ENCODE assay signal across 1 cellular context in the genomic region with DNA sequence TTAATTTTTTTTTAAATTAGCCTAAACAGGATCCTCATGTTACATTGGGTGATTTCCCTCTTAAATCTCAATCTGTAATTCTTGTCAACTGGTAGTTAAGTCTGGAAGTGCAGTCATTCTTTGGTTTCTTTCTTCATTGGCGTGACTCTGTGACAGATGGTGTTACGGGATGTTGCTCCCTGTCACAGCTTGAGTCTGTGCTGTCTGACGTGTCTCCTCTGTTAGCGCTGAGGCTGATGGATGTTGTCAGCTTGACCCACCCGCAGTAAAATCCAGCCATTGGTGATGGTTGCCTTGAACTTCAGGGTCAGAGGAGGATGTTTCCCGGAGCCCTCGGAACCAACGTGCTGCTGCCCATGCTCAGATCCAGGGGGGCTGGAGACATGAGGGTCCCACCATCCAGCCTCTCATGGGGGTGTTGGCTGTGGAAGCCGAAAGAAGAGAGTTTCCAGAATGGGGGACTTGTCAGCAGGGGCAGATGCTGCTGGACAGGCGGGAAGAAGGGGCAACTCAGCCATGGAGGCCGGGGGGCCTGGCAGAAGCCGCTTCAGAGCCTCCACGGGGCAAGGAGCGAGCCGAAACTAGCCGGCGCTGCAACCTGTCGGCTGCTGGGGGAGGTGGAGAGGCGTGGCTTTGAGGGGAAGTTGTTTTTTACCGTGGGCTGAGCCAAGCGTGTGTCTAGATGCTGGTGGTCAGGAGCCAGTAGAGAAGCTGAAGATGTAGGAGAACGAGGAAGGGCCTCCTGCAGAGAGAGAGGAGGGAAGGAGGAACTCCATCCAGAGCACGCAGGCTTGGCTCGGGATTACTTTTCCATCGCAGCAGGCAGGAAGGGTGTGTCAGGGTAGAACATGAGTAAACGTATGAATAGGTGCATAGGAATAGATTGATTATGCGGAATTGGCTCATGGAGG.
TF ChIP-seq lines count a peak whose summit lies in the region.

No MANE protein-coding gene starts in this region.

TF ChIP-seq in HepG2, 621 proteins besides CTCF, POLR2A, EP300 and RAD21:
- no peak for TF ChIP-seq FOXA1 (IDR thresholded peaks at IDR 0.05)
- no peak for TF ChIP-seq FOXA1 (CRISPR knock-in tag; IDR thresholded peaks at IDR 0.05)
- TF ChIP-seq ZFX (CRISPR knock-in tag; IDR thresholded peaks at IDR 0.05; ENCODE audit: low read depth), result no peak
- TF ChIP-seq, protein P1, sequence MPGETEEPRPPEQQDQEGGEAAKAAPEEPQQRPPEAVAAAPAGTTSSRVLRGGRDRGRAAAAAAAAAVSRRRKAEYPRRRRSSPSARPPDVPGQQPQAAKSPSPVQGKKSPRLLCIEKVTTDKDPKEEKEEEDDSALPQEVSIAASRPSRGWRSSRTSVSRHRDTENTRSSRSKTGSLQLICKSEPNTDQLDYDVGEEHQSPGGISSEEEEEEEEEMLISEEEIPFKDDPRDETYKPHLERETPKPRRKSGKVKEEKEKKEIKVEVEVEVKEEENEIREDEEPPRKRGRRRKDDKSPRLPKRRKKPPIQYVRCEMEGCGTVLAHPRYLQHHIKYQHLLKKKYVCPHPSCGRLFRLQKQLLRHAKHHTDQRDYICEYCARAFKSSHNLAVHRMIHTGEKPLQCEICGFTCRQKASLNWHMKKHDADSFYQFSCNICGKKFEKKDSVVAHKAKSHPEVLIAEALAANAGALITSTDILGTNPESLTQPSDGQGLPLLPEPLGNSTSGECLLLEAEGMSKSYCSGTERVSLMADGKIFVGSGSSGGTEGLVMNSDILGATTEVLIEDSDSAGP (CRISPR knock-in tag; IDR thresholded peaks at IDR 0.05; ENCODE audit: borderline replicate concordance), result no peak
- TF ChIP-seq, protein P2, sequence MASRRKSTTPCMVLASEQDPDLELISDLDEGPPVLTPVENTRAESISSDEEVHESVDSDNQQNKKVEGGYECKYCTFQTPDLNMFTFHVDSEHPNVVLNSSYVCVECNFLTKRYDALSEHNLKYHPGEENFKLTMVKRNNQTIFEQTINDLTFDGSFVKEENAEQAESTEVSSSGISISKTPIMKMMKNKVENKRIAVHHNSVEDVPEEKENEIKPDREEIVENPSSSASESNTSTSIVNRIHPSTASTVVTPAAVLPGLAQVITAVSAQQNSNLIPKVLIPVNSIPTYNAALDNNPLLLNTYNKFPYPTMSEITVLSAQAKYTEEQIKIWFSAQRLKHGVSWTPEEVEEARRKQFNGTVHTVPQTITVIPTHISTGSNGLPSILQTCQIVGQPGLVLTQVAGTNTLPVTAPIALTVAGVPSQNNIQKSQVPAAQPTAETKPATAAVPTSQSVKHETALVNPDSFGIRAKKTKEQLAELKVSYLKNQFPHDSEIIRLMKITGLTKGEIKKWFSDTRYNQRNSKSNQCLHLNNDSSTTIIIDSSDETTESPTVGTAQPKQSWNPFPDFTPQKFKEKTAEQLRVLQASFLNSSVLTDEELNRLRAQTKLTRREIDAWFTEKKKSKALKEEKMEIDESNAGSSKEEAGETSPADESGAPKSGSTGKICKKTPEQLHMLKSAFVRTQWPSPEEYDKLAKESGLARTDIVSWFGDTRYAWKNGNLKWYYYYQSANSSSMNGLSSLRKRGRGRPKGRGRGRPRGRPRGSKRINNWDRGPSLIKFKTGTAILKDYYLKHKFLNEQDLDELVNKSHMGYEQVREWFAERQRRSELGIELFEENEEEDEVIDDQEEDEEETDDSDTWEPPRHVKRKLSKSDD (CRISPR knock-in tag; IDR thresholded peaks at IDR 0.05; ENCODE audit: low read depth), result no peak
- TF ChIP-seq FOXK2 (IDR thresholded peaks at IDR 0.05), result no peak
- TF ChIP-seq ZNF777 (CRISPR knock-in tag; IDR thresholded peaks at IDR 0.05), result no peak
- no peak for TF ChIP-seq ZNF543 (CRISPR knock-in tag; IDR thresholded peaks at IDR 0.05)
- TF ChIP-seq, protein P3, sequence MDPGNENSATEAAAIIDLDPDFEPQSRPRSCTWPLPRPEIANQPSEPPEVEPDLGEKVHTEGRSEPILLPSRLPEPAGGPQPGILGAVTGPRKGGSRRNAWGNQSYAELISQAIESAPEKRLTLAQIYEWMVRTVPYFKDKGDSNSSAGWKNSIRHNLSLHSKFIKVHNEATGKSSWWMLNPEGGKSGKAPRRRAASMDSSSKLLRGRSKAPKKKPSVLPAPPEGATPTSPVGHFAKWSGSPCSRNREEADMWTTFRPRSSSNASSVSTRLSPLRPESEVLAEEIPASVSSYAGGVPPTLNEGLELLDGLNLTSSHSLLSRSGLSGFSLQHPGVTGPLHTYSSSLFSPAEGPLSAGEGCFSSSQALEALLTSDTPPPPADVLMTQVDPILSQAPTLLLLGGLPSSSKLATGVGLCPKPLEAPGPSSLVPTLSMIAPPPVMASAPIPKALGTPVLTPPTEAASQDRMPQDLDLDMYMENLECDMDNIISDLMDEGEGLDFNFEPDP (CRISPR knock-in tag; conservative IDR thresholded peaks at IDR 0.05), result no peak
- TF ChIP-seq ZNF530 (CRISPR knock-in tag; IDR thresholded peaks at IDR 0.05; ENCODE audit: low read depth), result no peak
- TF ChIP-seq ZNF234 (CRISPR knock-in tag; conservative IDR thresholded peaks at IDR 0.05), result no peak
- TF ChIP-seq, protein P4, sequence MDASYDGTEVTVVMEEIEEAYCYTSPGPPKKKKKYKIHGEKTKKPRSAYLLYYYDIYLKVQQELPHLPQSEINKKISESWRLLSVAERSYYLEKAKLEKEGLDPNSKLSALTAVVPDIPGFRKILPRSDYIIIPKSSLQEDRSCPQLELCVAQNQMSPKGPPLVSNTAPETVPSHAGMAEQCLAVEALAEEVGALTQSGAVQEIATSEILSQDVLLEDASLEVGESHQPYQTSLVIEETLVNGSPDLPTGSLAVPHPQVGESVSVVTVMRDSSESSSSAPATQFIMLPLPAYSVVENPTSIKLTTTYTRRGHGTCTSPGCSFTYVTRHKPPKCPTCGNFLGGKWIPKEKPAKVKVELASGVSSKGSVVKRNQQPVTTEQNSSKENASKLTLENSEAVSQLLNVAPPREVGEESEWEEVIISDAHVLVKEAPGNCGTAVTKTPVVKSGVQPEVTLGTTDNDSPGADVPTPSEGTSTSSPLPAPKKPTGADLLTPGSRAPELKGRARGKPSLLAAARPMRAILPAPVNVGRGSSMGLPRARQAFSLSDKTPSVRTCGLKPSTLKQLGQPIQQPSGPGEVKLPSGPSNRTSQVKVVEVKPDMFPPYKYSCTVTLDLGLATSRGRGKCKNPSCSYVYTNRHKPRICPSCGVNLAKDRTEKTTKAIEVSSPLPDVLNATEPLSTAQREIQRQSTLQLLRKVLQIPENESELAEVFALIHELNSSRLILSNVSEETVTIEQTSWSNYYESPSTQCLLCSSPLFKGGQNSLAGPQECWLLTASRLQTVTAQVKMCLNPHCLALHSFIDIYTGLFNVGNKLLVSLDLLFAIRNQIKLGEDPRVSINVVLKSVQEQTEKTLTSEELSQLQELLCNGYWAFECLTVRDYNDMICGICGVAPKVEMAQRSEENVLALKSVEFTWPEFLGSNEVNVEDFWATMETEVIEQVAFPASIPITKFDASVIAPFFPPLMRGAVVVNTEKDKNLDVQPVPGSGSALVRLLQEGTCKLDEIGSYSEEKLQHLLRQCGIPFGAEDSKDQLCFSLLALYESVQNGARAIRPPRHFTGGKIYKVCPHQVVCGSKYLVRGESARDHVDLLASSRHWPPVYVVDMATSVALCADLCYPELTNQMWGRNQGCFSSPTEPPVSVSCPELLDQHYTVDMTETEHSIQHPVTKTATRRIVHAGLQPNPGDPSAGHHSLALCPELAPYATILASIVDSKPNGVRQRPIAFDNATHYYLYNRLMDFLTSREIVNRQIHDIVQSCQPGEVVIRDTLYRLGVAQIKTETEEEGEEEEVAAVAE (CRISPR knock-in tag; IDR thresholded peaks at IDR 0.05; ENCODE audit: borderline replicate concordance), result no peak
- TF ChIP-seq, protein P5, sequence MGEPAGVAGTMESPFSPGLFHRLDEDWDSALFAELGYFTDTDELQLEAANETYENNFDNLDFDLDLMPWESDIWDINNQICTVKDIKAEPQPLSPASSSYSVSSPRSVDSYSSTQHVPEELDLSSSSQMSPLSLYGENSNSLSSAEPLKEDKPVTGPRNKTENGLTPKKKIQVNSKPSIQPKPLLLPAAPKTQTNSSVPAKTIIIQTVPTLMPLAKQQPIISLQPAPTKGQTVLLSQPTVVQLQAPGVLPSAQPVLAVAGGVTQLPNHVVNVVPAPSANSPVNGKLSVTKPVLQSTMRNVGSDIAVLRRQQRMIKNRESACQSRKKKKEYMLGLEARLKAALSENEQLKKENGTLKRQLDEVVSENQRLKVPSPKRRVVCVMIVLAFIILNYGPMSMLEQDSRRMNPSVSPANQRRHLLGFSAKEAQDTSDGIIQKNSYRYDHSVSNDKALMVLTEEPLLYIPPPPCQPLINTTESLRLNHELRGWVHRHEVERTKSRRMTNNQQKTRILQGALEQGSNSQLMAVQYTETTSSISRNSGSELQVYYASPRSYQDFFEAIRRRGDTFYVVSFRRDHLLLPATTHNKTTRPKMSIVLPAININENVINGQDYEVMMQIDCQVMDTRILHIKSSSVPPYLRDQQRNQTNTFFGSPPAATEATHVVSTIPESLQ (CRISPR knock-in tag; conservative IDR thresholded peaks at IDR 0.05), result no peak
- no peak for TF ChIP-seq NKX3-1 (CRISPR knock-in tag; IDR thresholded peaks at IDR 0.05)
